Comparison of ENCODE assay signal across 1 cellular context in the genomic region with DNA sequence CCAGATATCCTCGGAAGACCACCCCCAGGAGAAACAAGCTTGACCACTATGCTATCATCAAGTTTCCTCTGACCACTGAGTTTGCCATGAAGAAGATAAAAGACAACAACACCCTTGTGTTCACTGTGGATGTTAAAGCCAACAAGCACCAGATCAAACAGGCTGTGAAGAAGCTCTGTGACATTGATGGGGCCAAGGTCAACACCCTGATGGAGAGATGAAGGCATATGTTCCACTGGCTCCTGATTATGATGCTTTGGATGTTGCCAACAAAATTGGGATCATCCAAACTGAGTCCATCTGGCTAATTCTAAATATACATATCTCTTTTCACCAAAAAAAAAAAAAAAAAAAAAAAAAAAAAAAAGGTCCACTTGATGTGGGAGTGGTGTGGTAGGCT.
TF ChIP-seq lines count a peak whose summit lies in the region.
"Not testable (repeated sequence)": the region's sequence is repeated elsewhere in the genome, so short reads cannot be mapped to it uniquely, and the experiment has no call there.

No MANE protein-coding gene starts in this region.

TF ChIP-seq in HepG2, 621 proteins besides CTCF, POLR2A, EP300 and RAD21:
- TF ChIP-seq TCF7 (IDR thresholded peaks at IDR 0.05; ENCODE audit: low read depth): peak; percentile 51; the same call in 1 of the 2 replicates
- peak; percentile 38; the same call in 1 of the 2 replicates for TF ChIP-seq MED1 (CRISPR knock-in tag; IDR thresholded peaks at IDR 0.05)
- peak; percentile 43; the same call in 1 of the 2 replicates for TF ChIP-seq RARA (CRISPR knock-in tag; IDR thresholded peaks at IDR 0.05)
- TF ChIP-seq TBX2 (CRISPR knock-in tag; IDR thresholded peaks at IDR 0.05; ENCODE audit: borderline replicate concordance): peak; percentile 40; the same call in 1 of the 2 replicates
- not testable (repeated sequence) for TF ChIP-seq SOX13, SOX6, FOXA1 (IDR thresholded peaks at IDR 0.05)
- peak in 1 of 2 experiments; percentile 41; a peak in 1 of 4 replicates for TF ChIP-seq SOX13 (CRISPR knock-in tag; conservative IDR thresholded peaks at IDR 0.05 in 1 of 2, IDR thresholded peaks at IDR 0.05 in 1 of 2)
- peak; percentile 34; the same call in 1 of the 2 replicates for TF ChIP-seq SOX6 (CRISPR knock-in tag; IDR thresholded peaks at IDR 0.05)
- TF ChIP-seq RCOR2 (CRISPR knock-in tag; IDR thresholded peaks at IDR 0.05): peak; percentile 54; the same call in 1 of the 2 replicates
- TF ChIP-seq NR2F6 (IDR thresholded peaks at IDR 0.05): peak; percentile 36
- TF ChIP-seq NR2F6 (CRISPR knock-in tag; IDR thresholded peaks at IDR 0.05): peak; percentile 61; the same call in 1 of the 2 replicates
- TF ChIP-seq, protein P1, sequence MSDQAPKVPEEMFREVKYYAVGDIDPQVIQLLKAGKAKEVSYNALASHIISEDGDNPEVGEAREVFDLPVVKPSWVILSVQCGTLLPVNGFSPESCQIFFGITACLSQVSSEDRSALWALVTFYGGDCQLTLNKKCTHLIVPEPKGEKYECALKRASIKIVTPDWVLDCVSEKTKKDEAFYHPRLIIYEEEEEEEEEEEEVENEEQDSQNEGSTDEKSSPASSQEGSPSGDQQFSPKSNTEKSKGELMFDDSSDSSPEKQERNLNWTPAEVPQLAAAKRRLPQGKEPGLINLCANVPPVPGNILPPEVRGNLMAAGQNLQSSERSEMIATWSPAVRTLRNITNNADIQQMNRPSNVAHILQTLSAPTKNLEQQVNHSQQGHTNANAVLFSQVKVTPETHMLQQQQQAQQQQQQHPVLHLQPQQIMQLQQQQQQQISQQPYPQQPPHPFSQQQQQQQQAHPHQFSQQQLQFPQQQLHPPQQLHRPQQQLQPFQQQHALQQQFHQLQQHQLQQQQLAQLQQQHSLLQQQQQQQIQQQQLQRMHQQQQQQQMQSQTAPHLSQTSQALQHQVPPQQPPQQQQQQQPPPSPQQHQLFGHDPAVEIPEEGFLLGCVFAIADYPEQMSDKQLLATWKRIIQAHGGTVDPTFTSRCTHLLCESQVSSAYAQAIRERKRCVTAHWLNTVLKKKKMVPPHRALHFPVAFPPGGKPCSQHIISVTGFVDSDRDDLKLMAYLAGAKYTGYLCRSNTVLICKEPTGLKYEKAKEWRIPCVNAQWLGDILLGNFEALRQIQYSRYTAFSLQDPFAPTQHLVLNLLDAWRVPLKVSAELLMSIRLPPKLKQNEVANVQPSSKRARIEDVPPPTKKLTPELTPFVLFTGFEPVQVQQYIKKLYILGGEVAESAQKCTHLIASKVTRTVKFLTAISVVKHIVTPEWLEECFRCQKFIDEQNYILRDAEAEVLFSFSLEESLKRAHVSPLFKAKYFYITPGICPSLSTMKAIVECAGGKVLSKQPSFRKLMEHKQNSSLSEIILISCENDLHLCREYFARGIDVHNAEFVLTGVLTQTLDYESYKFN (CRISPR knock-in tag; conservative IDR thresholded peaks at IDR 0.05): 0 out of 2 replicates have a peak, but pooled peaks have one; percentile 13
- TF ChIP-seq, protein P2, sequence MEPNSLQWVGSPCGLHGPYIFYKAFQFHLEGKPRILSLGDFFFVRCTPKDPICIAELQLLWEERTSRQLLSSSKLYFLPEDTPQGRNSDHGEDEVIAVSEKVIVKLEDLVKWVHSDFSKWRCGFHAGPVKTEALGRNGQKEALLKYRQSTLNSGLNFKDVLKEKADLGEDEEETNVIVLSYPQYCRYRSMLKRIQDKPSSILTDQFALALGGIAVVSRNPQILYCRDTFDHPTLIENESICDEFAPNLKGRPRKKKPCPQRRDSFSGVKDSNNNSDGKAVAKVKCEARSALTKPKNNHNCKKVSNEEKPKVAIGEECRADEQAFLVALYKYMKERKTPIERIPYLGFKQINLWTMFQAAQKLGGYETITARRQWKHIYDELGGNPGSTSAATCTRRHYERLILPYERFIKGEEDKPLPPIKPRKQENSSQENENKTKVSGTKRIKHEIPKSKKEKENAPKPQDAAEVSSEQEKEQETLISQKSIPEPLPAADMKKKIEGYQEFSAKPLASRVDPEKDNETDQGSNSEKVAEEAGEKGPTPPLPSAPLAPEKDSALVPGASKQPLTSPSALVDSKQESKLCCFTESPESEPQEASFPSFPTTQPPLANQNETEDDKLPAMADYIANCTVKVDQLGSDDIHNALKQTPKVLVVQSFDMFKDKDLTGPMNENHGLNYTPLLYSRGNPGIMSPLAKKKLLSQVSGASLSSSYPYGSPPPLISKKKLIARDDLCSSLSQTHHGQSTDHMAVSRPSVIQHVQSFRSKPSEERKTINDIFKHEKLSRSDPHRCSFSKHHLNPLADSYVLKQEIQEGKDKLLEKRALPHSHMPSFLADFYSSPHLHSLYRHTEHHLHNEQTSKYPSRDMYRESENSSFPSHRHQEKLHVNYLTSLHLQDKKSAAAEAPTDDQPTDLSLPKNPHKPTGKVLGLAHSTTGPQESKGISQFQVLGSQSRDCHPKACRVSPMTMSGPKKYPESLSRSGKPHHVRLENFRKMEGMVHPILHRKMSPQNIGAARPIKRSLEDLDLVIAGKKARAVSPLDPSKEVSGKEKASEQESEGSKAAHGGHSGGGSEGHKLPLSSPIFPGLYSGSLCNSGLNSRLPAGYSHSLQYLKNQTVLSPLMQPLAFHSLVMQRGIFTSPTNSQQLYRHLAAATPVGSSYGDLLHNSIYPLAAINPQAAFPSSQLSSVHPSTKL (CRISPR knock-in tag; IDR thresholded peaks at IDR 0.05): peak; percentile 38; the same call in 1 of the 2 replicates
- peak in 1 of 2 experiments; percentile 33; a peak in 1 of 4 replicates for TF ChIP-seq NR2F1 (CRISPR knock-in tag; IDR thresholded peaks at IDR 0.05)
- peak; percentile 51; the same call in 1 of the 2 replicates for TF ChIP-seq FOXA1 (CRISPR knock-in tag; IDR thresholded peaks at IDR 0.05)
- peak; percentile 59 for TF ChIP-seq GATAD2A (CRISPR knock-in tag; IDR thresholded peaks at IDR 0.05)
- 0 out of 2 replicates have a peak, but pooled peaks have one; percentile 45 for TF ChIP-seq ESRRA (CRISPR knock-in tag; IDR thresholded peaks at IDR 0.05; ENCODE audit: low read depth)
- peak; percentile 23; the same call in 1 of the 2 replicates for TF ChIP-seq HMG20A (CRISPR knock-in tag; IDR thresholded peaks at IDR 0.05; ENCODE audit: borderline replicate concordance)
- peak; percentile 64 for TF ChIP-seq FOXA3 (CRISPR knock-in tag; IDR thresholded peaks at IDR 0.05)
- 0 out of 2 replicates have a peak, but pooled peaks have one; percentile 30 for TF ChIP-seq MEIS2 (CRISPR knock-in tag; IDR thresholded peaks at IDR 0.05)
- TF ChIP-seq, protein P3, sequence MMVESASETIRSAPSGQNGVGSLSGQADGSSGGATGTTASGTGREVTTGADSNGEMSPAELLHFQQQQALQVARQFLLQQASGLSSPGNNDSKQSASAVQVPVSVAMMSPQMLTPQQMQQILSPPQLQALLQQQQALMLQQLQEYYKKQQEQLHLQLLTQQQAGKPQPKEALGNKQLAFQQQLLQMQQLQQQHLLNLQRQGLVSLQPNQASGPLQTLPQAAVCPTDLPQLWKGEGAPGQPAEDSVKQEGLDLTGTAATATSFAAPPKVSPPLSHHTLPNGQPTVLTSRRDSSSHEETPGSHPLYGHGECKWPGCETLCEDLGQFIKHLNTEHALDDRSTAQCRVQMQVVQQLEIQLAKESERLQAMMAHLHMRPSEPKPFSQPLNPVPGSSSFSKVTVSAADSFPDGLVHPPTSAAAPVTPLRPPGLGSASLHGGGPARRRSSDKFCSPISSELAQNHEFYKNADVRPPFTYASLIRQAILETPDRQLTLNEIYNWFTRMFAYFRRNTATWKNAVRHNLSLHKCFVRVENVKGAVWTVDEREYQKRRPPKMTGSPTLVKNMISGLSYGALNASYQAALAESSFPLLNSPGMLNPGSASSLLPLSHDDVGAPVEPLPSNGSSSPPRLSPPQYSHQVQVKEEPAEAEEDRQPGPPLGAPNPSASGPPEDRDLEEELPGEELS (CRISPR knock-in tag; IDR thresholded peaks at IDR 0.05): 0 out of 2 replicates have a peak, but pooled peaks have one; percentile 47
- 0 out of 2 replicates have a peak, but pooled peaks have one; percentile 25 for TF ChIP-seq FOSL2 (CRISPR knock-in tag; IDR thresholded peaks at IDR 0.05)
- TF ChIP-seq FOXO1 (CRISPR knock-in tag; IDR thresholded peaks at IDR 0.05): peak; percentile 22; the same call in 1 of the 2 replicates
